ENCODE assay signal across 8 cellular contexts in genomic region chr12:69239286-69239921, GRCh38. TPM values are rescaled to one million over a fixed set of nuclear protein-coding genes. Genes with fewer than 3 reads are reported as not detected.
DNase-seq lines count a peak whose midpoint lies in the region; ATAC-seq and TF ChIP-seq lines count a peak whose summit lies in the region.

TSS of gene CPSF6 (plus strand) at chr12:69239569. CDS start at chr12:69239647, 78 bp downstream.

- H3K27me3 ChIP-seq in SJSA1 (replicated peaks) (no peaks in the 10 kb centered on the region), foreskin keratinocyte (no peaks in the 10 kb centered on the region), neuron (ENCODE audit: insufficient read depth, low read length) (no peaks in the 10 kb centered on the region)

- peaks cover 15% of the 10 kb centered on the region for H3K36me3 ChIP-seq in SJSA1
- H3K36me3 ChIP-seq in neuron (ENCODE audit: insufficient read depth, low read length), result peaks cover 13% of the 10 kb centered on the region

- H3K4me3 ChIP-seq in HFF-Myc (replicated peaks; ENCODE audit: low read depth, low read length), result peak within 1 kb of the TSS; percentile 98
- H3K4me3 ChIP-seq in SJSA1, result peak within 1 kb of the TSS; percentile 99
- peak within 1 kb of the TSS; percentile 100 for H3K4me3 ChIP-seq in neuron (ENCODE audit: low read length)

- peak within 1 kb of the TSS; percentile 97 for H2AFZ ChIP-seq in neuron (ENCODE audit: low read depth, low read length)

- peak; percentile 33 for DNase-seq in GM04503 (ENCODE audit: low read depth)
- peak; percentile 44 for DNase-seq in HFF-Myc (ENCODE audit: extremely low read depth, low read depth)
- DNase-seq in MV-4-11 (lab: John Stamatoyannopoulos, UW), result peak; percentile 90
- peak; percentile 86 to 96 for DNase-seq in SJSA1 (ENCODE audit: low read depth in 1 of 2, low spot score in 2 of 2)
- peak; percentile 88 to 96 (median 92) for DNase-seq in activated naive CD4-positive, alpha-beta T cell (lab: John Stamatoyannopoulos, UW)
- peak; percentile 47 to 73 for DNase-seq in foreskin keratinocyte
- peak; percentile 85 for DNase-seq in stromal cell of bone marrow (ENCODE audit: low read depth)

- H3K27ac ChIP-seq in SJSA1 (peak within 1 kb of the TSS; percentile 74), foreskin keratinocyte (peak within 1 kb of the TSS; percentile 93)

- H3K4me1 ChIP-seq in SJSA1 (replicated peaks), result peaks cover 5% of the 10 kb centered on the region
- H3K4me1 ChIP-seq in foreskin keratinocyte, result peaks cover 28% of the 10 kb centered on the region
- peaks cover 20% of the 10 kb centered on the region for H3K4me1 ChIP-seq in neuron (ENCODE audit: insufficient read depth, low read length)

- peak; percentile 97 for ATAC-seq in foreskin keratinocyte

- no peak for TF ChIP-seq CTCF in HFF-Myc (IDR thresholded peaks at IDR 0.05; ENCODE audit: low read depth, low read length, missing control alignments)
- TF ChIP-seq CTCF in foreskin keratinocyte (conservative IDR thresholded peaks at IDR 0.05), result peak; percentile 15

- H3K9me3 ChIP-seq in SJSA1 (replicated peaks) (peaks cover 7% of the 10 kb centered on the region; the same call in 1 of the 2 replicates), neuron (ENCODE audit: low read length) (no peaks in the 10 kb centered on the region)

RNA-seq across cellular contexts. Expression of gene CPSF6, which starts in this region (rescaled TPM):
- 24.4 and 35.7 TPM in 2 replicates for total RNA-seq in SJSA1 (2014; rRNA removed; shearing (Covaris generic))
- 57.4 and 63.7 TPM in 2 replicates for total RNA-seq in foreskin keratinocyte
- polyA plus RNA-seq in foreskin keratinocyte, result 37.0 and 44.5 TPM in 2 replicates

Comparison
In these comparisons a context has a peak if more than half of its experiments do, and no peak if none do; other contexts are left out.
1. Peak in every context shown above with its lines: DNase-seq, ATAC-seq, H3K4me3 ChIP-seq and H3K27ac ChIP-seq.
2. DNase-seq: peak in every context shown above with its lines; median percentile 92 in activated naive CD4-positive, alpha-beta T cell; 91 in SJSA1; 90 in MV-4-11; 85 in stromal cell of bone marrow; 60 in foreskin keratinocyte; 44 in HFF-Myc; 33 in GM04503.